ENCODE assay signal across 8 cellular contexts in genomic region chr2:188291142-188291616, GRCh38. TPM values are rescaled to one million over a fixed set of nuclear protein-coding genes. Genes with fewer than 3 reads are reported as not detected.
A peak's percentile ranks its signal among the peaks of the same experiment; 100 is the strongest.
DNase-seq lines count a peak whose midpoint lies in the region; ATAC-seq, FAIRE-seq and TF ChIP-seq lines count a peak whose summit lies in the region.

No MANE protein-coding gene starts in this region.

- H3K4me3 Mint-ChIP-seq in activated T-helper 17 cell treated with anti-CD3 and anti-CD28 coated beads, Interleukin-2, amount 50 U/mL, for 72 hours: peak overlapping the region; percentile 48

- no peaks in the 10 kb centered on the region for H3K9me3 Mint-ChIP-seq in activated T-helper 17 cell treated with anti-CD3 and anti-CD28 coated beads, Interleukin-2, amount 50 U/mL, for 72 hours

- H3K9me2 ChIP-seq in HCT116 (ENCODE audit: insufficient read depth): no peaks in the 10 kb centered on the region
- no peaks in the 10 kb centered on the region for H3K9me2 ChIP-seq in hepatocyte (replicated peaks; ENCODE audit: insufficient read depth)

- H3K27ac ChIP-seq in HCT116 (ENCODE audit: low read depth, low read length) (peak overlapping the region; percentile 98), hepatocyte (peak overlapping the region; percentile 99), small intestine (ENCODE audit: low read depth in 1 of 2, low read length in 1 of 2) (peak overlapping the region; percentile 91 to 95)

- BruUV-seq in HCT116 (replicated peaks; lab: Mats Ljungman, UMichigan): no TSS peak

- ATAC-seq in HCT116 (no peak), HG03097 (IDR thresholded peaks at IDR 0.05; ENCODE audit: low FRiP score, unreplicated experiment) (no peak)
- no peak for ATAC-seq in activated T-helper 17 cell treated with anti-CD3 and anti-CD28 coated beads, Interleukin-2, amount 50 U/mL, for 72 hours (replicated peaks)

- TF ChIP-seq POLR2A in HCT116 (IDR thresholded peaks at IDR 0.05; ENCODE audit: borderline replicate concordance, extremely low read depth, insufficient read depth, insufficient read length): no peak

- no peak overlapping the region for H3K27ac Mint-ChIP-seq in activated T-helper 17 cell treated with anti-CD3 and anti-CD28 coated beads, Interleukin-2, amount 50 U/mL, for 72 hours

- H3K27me3 ChIP-seq in HCT116 (ENCODE audit: insufficient read depth, low read length) (no peaks in the 10 kb centered on the region), hepatocyte (no peaks in the 10 kb centered on the region), small intestine (ENCODE audit: control insufficient read depth in 2 of 2, insufficient read depth in 2 of 2, low read length in 2 of 2) (no peaks in the 10 kb centered on the region)

- POLR2A ChIA-PET in HCT116 (lab: Charles Lee): no interaction called here

- peaks cover 29% of the 10 kb centered on the region for H3K27me3 Mint-ChIP-seq in activated T-helper 17 cell treated with anti-CD3 and anti-CD28 coated beads, Interleukin-2, amount 50 U/mL, for 72 hours

- H3K9me3 ChIP-seq in HCT116 (ENCODE audit: control insufficient read depth in 1 of 2, insufficient read depth in 1 of 2, low read depth in 1 of 2, low read length in 2 of 2) (no peaks in the 10 kb centered on the region), hepatocyte (ENCODE audit: low read depth) (no peaks in the 10 kb centered on the region), small intestine (ENCODE audit: control insufficient read depth, low read depth) (no peaks in the 10 kb centered on the region)

- intact Hi-C loops in HCT116 (cut with micrococcal nuclease): loop anchor here (5.0 kb wide), 3 partner anchors 76 to 221 kb away; no protein-coding TSS in a partner anchor

- H3K79me2 ChIP-seq in HCT116 (ENCODE audit: insufficient read depth, low read length) (peaks cover 57% of the 10 kb centered on the region), hepatocyte (peaks cover 28% of the 10 kb centered on the region)

- TF ChIP-seq CTCF in HCT116 (IDR thresholded peaks at IDR 0.05 in 2 of 3, conservative IDR thresholded peaks at IDR 0.05 in 1 of 3; ENCODE audit: borderline replicate concordance in 1 of 3, insufficient read depth in 1 of 3, low read depth in 2 of 3, low read length in 2 of 3) (no peak), hepatocyte (IDR thresholded peaks at IDR 0.05; ENCODE audit: poor library complexity) (no peak)

- no peak for DNase-seq in HCT116 (ENCODE audit: low read depth, low spot score)
- DNase-seq in hepatocyte (ENCODE audit: low spot score): peak; percentile 54
- peak; percentile 53 for DNase-seq in small intestine
- DNase-seq in NCI-H2196 (lab: John Stamatoyannopoulos, UW; ENCODE audit: unreplicated experiment): no peak
- no peak for DNase-seq in stimulated activated CD4-positive, alpha-beta T cell treated with anti-CD3 and anti-CD28 coated beads, Interleukin-4, amount 100 ng/mL, for 24 hours
- no peak for DNase-seq in NCI-H2171 treated with DMSO at 0.1 percent for 48 hours (lab: John Stamatoyannopoulos, UW)

- H3K4me3 ChIP-seq in HCT116 (replicated peaks in 1 of 2; ENCODE audit: low read depth in 1 of 2, low read length in 2 of 2) (peak overlapping the region; percentile 80 to 90), hepatocyte (peak overlapping the region; percentile 83), small intestine (ENCODE audit: low read depth in 1 of 2, low read length in 2 of 2) (peak overlapping the region; percentile 55 to 88)

- FAIRE-seq in small intestine (lab: Jason Lieb, UNC): no peak

- H4K20me1 ChIP-seq in HCT116 (ENCODE audit: insufficient read depth) (no peaks in the 10 kb centered on the region), hepatocyte (ENCODE audit: insufficient read depth, poor library complexity, severe bottlenecking) (no peaks in the 10 kb centered on the region)

- H3K4me2 ChIP-seq in HCT116 (ENCODE audit: low read length): peak overlapping the region; percentile 95
- H3K4me2 ChIP-seq in hepatocyte: peak overlapping the region; percentile 83

- H3K9ac ChIP-seq in HCT116 (ENCODE audit: low read length): peak overlapping the region; percentile 97

- H2AFZ ChIP-seq in HCT116 (ENCODE audit: low read depth, low read length, poor library complexity, severe bottlenecking) (no peak overlapping the region), hepatocyte (peak overlapping the region; percentile 7)

- 3% methylated on average over 12 of the region's 12 CpGs for WGBS in hepatocyte (ENCODE audit: low lambda C conversion rate, missing lambda C conversion rate)
- 4 to 5% (median 5%) methylated on average over 12 of the region's 12 CpGs for WGBS in small intestine, 3 donors

- CTCF ChIA-PET in HCT116 (lab: Charles Lee): interaction anchor here (1.0 kb wide), 1 partner anchor 78 kb away, joined by 4 read pairs; no protein-coding TSS in a partner anchor

- RAD21 ChIA-PET in HCT116 (lab: Charles Lee; ENCODE audit: low non-redundant PET in 1 of 2, low total read pairs in 2 of 2, uncharacterized antibody in 2 of 2, unreplicated experiment in 2 of 2): interaction anchor here in 1 of 2 experiments (0.7 kb wide), 1 partner anchor 61 kb away, joined by 3 read pairs; no protein-coding TSS in a partner anchor

- 0 out of 4 replicates have a peak, but pooled peaks cover 0 to 3% of the 10 kb centered on the region in 2 experiments for H3K36me3 ChIP-seq in HCT116 (ENCODE audit: control insufficient read depth in 1 of 2, insufficient read depth in 2 of 2, low read length in 2 of 2)
- no peaks in the 10 kb centered on the region for H3K36me3 ChIP-seq in hepatocyte (replicated peaks; ENCODE audit: insufficient read depth, low read depth)
- no peaks in the 10 kb centered on the region for H3K36me3 ChIP-seq in small intestine (ENCODE audit: control insufficient read depth in 2 of 2, insufficient read depth in 2 of 2, low read length in 2 of 2)

- TF ChIP-seq RAD21 in HCT116 (IDR thresholded peaks at IDR 0.05; ENCODE audit: low read depth): no peak

- peaks cover 23 to 43% of the 10 kb centered on the region in 2 experiments for H3K4me1 ChIP-seq in HCT116 (ENCODE audit: control insufficient read depth in 1 of 2, insufficient read depth in 2 of 2, low read length in 2 of 2)
- peaks cover 5% of the 10 kb centered on the region for H3K4me1 ChIP-seq in hepatocyte (ENCODE audit: insufficient read depth)
- peaks cover 0 to 2% of the 10 kb centered on the region in 2 donors for H3K4me1 ChIP-seq in small intestine (ENCODE audit: control insufficient read depth in 2 of 2, insufficient read depth in 1 of 2, low read depth in 1 of 2, low read length in 1 of 2)

- peaks cover 4% of the 10 kb centered on the region for H3K4me1 Mint-ChIP-seq in activated T-helper 17 cell treated with anti-CD3 and anti-CD28 coated beads, Interleukin-2, amount 50 U/mL, for 72 hours

- H3K36me3 Mint-ChIP-seq in activated T-helper 17 cell treated with anti-CD3 and anti-CD28 coated beads, Interleukin-2, amount 50 U/mL, for 72 hours (ENCODE audit: low read depth): no peaks in the 10 kb centered on the region

TF ChIP-seq in HCT116, 20 proteins besides CTCF, POLR2A, EP300 and RAD21 (continues in another document):
- TF ChIP-seq ELF1 (IDR thresholded peaks at IDR 0.05; ENCODE audit: borderline replicate concordance, low read depth) (no peak), JUND (IDR thresholded peaks at IDR 0.05) (0 out of 2 replicates have a peak, but pooled peaks have one; percentile 25), TCF7L2 (IDR thresholded peaks at IDR 0.05; ENCODE audit: borderline replicate concordance, extremely low read depth, insufficient read depth, insufficient read length) (no peak), FOSL1 (IDR thresholded peaks at IDR 0.05; ENCODE audit: low read depth) (no peak), ZNF274 (IDR thresholded peaks at IDR 0.05; ENCODE audit: low read depth, low read length) (no peak), ZBTB33 (IDR thresholded peaks at IDR 0.05; ENCODE audit: extremely low read depth, insufficient replicate concordance, low read length) (no peak), MAX (IDR thresholded peaks at IDR 0.05) (peak; percentile 50; the same call in 1 of the 2 replicates)

RNA-seq across cellular contexts. Expression of gene GULP1, which starts 0.5 kb away (rescaled TPM):
- total RNA-seq in HCT116 (2021; ENCODE audit: unreplicated experiment) (76.0 TPM), hepatocyte (135 TPM in 2 replicates)
- 26.7 and 31.2 TPM in 2 replicates for polyA plus RNA-seq in HCT116 (2012)
- total RNA-seq in activated T-helper 17 cell treated with anti-CD3 and anti-CD28 coated beads, Interleukin-2, amount 50 U/mL, for 72 hours: not detected
- polyA plus RNA-seq in hepatocyte (55.6 and 57.5 TPM in 2 replicates), small intestine (10 to 100 TPM in 2 of 3 donors, 1 to 10 TPM in 1; 7.1 to 21.0 (median 16.8) TPM)

Comparison
In these comparisons a context has a peak if more than half of its experiments do, and no peak if none do; other contexts are left out.
1. DNase-seq: peak in hepatocyte (single experiment) and small intestine (single experiment); none in HCT116 (single experiment), NCI-H2196 (single experiment), stimulated activated CD4-positive, alpha-beta T cell treated with anti-CD3 and anti-CD28 coated beads, Interleukin-4, amount 100 ng/mL, for 24 hours (single experiment) and NCI-H2171 treated with DMSO at 0.1 percent for 48 hours (single experiment).
2. RNA of gene GULP1, which starts 0.5 kb away (total RNA-seq): 135 TPM in hepatocyte and 76.0 TPM in HCT116 (single experiment); not detected in activated T-helper 17 cell treated with anti-CD3 and anti-CD28 coated beads, Interleukin-2, amount 50 U/mL, for 72 hours; every median in the first group is over 10 times any median in the second.
3. Peak in every context shown above with its lines, with median percentiles within 50 percentile points of each other: H3K27ac ChIP-seq and H3K4me3 ChIP-seq.